In the genomic region with DNA sequence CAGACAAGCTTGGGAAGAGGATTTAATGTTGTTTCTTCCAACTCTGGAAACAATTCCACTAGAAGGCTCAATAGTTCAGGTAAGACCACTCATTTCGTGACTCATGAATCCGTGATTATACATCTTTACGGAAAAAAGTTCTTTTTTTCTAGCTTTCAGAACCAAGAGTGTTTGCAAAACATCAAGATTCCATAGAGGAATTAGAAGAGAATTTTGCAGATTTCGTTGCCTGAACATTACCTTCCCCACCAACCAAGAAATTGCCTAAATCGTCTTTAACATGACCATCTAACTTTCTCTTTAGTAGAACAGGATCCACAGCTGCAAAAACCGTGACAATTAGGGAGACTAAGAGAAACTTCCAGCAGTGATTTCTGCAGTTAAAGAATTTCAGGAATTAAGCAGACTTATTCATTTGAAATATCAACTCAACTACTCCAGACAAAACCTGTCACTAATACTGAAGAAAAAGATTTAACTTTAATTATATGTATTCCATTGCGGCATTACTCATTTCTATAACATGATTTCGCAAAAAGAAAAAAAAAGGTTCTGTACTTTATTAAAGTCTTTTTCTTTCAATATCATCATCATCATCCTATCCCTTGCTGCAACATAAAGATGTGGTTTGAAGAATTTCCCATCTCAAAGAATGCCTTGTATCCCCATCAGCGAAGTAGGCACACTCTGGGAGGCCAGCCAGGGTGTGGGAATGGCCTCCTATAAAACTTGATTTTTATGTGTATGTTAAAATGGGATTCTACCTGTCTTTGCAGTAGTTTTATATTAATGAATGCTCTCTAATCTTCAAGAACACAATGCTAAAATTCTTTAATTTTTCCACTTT, we compare ENCODE assay signal across 1 cellular context.
TF ChIP-seq lines count a peak whose summit lies in the region.

No MANE protein-coding gene starts in this region.

TF ChIP-seq in HepG2, 621 proteins besides CTCF, POLR2A, EP300 and RAD21:
- no peak for TF ChIP-seq SRSF4 (IDR thresholded peaks at IDR 0.05; ENCODE audit: low read depth, low read length, poor library complexity, severe bottlenecking)
